Comparison of ENCODE assay signal across 1 cellular context in the genomic region with DNA sequence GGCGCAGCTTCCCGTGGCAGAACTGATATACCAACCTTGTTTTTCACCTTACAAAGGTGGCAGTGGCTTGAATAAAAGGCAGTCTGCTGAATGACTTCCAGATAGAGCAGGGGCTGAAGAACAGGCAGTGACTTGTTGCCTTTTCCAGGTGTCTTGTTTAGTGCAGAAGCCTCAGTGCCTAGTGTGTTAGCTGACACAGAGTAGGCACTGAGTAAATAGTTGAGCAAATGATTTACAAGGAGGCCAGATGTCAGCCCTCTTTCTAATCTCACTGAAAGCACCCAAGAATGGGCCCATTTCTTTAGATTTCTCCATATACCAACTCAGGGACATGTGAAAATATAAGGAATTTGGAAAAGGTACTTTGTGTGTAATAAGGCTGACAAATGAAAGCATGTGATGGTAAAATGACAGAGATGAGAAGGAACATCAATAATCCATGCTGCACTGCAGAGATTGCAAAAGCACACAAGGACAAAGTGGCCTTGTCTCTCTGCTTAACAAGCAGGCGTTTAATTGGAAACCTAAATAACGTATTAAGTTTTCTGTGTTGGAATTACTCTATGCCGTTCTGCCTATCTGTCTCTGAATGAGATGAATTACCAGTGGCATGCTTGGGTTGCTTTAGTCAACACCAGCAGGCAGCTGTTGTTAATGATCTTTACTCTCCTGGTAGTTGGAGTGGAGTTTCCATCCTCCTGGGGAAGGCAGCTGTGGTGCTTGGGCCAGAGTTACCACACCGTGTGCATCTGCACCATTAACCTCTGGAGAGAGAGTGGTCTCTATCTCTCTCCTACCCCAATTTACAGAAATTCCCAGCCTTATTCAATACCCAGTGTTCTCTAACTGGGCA.
TF ChIP-seq lines count a peak whose summit lies in the region.

No MANE protein-coding gene starts in this region.

TF ChIP-seq in H1, 55 proteins besides CTCF, POLR2A, EP300 and RAD21 (continued from another document):
- TF ChIP-seq TBP (IDR thresholded peaks at IDR 0.05; ENCODE audit: low read depth, low read length) = no peak
- TF ChIP-seq TCF12 (IDR thresholded peaks at IDR 0.05; ENCODE audit: low read depth, low read length) = no peak
- no peak for TF ChIP-seq SRF (IDR thresholded peaks at IDR 0.05; ENCODE audit: low read depth, low read length)
- TF ChIP-seq, protein P1, sequence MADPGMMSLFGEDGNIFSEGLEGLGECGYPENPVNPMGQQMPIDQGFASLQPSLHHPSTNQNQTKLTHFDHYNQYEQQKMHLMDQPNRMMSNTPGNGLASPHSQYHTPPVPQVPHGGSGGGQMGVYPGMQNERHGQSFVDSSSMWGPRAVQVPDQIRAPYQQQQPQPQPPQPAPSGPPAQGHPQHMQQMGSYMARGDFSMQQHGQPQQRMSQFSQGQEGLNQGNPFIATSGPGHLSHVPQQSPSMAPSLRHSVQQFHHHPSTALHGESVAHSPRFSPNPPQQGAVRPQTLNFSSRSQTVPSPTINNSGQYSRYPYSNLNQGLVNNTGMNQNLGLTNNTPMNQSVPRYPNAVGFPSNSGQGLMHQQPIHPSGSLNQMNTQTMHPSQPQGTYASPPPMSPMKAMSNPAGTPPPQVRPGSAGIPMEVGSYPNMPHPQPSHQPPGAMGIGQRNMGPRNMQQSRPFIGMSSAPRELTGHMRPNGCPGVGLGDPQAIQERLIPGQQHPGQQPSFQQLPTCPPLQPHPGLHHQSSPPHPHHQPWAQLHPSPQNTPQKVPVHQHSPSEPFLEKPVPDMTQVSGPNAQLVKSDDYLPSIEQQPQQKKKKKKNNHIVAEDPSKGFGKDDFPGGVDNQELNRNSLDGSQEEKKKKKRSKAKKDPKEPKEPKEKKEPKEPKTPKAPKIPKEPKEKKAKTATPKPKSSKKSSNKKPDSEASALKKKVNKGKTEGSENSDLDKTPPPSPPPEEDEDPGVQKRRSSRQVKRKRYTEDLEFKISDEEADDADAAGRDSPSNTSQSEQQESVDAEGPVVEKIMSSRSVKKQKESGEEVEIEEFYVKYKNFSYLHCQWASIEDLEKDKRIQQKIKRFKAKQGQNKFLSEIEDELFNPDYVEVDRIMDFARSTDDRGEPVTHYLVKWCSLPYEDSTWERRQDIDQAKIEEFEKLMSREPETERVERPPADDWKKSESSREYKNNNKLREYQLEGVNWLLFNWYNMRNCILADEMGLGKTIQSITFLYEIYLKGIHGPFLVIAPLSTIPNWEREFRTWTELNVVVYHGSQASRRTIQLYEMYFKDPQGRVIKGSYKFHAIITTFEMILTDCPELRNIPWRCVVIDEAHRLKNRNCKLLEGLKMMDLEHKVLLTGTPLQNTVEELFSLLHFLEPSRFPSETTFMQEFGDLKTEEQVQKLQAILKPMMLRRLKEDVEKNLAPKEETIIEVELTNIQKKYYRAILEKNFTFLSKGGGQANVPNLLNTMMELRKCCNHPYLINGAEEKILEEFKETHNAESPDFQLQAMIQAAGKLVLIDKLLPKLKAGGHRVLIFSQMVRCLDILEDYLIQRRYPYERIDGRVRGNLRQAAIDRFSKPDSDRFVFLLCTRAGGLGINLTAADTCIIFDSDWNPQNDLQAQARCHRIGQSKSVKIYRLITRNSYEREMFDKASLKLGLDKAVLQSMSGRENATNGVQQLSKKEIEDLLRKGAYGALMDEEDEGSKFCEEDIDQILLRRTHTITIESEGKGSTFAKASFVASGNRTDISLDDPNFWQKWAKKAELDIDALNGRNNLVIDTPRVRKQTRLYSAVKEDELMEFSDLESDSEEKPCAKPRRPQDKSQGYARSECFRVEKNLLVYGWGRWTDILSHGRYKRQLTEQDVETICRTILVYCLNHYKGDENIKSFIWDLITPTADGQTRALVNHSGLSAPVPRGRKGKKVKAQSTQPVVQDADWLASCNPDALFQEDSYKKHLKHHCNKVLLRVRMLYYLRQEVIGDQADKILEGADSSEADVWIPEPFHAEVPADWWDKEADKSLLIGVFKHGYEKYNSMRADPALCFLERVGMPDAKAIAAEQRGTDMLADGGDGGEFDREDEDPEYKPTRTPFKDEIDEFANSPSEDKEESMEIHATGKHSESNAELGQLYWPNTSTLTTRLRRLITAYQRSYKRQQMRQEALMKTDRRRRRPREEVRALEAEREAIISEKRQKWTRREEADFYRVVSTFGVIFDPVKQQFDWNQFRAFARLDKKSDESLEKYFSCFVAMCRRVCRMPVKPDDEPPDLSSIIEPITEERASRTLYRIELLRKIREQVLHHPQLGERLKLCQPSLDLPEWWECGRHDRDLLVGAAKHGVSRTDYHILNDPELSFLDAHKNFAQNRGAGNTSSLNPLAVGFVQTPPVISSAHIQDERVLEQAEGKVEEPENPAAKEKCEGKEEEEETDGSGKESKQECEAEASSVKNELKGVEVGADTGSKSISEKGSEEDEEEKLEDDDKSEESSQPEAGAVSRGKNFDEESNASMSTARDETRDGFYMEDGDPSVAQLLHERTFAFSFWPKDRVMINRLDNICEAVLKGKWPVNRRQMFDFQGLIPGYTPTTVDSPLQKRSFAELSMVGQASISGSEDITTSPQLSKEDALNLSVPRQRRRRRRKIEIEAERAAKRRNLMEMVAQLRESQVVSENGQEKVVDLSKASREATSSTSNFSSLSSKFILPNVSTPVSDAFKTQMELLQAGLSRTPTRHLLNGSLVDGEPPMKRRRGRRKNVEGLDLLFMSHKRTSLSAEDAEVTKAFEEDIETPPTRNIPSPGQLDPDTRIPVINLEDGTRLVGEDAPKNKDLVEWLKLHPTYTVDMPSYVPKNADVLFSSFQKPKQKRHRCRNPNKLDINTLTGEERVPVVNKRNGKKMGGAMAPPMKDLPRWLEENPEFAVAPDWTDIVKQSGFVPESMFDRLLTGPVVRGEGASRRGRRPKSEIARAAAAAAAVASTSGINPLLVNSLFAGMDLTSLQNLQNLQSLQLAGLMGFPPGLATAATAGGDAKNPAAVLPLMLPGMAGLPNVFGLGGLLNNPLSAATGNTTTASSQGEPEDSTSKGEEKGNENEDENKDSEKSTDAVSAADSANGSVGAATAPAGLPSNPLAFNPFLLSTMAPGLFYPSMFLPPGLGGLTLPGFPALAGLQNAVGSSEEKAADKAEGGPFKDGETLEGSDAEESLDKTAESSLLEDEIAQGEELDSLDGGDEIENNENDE (IDR thresholded peaks at IDR 0.05; ENCODE audit: insufficient replicate concordance, low read length) = no peak
- TF ChIP-seq, protein P2, sequence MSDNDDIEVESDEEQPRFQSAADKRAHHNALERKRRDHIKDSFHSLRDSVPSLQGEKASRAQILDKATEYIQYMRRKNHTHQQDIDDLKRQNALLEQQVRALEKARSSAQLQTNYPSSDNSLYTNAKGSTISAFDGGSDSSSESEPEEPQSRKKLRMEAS (IDR thresholded peaks at IDR 0.05) = no peak
- no peak for TF ChIP-seq HDAC6 (IDR thresholded peaks at IDR 0.05; ENCODE audit: low read depth, low read length)
- no peak for TF ChIP-seq RXRA (IDR thresholded peaks at IDR 0.05; ENCODE audit: insufficient read depth, low read depth, low read length)
- TF ChIP-seq KDM1A (IDR thresholded peaks at IDR 0.05; ENCODE audit: borderline replicate concordance, low read length) = no peak
- TF ChIP-seq SAP30 (IDR thresholded peaks at IDR 0.05; ENCODE audit: insufficient read depth, insufficient replicate concordance, low read length) = no peak
- TF ChIP-seq SIRT6 (IDR thresholded peaks at IDR 0.05; ENCODE audit: low read length) = no peak
- TF ChIP-seq BACH1 (IDR thresholded peaks at IDR 0.05; ENCODE audit: low read length) = no peak
- TF ChIP-seq CHD1 (IDR thresholded peaks at IDR 0.05; ENCODE audit: low read depth, low read length) = no peak
- TF ChIP-seq PHF8 (conservative IDR thresholded peaks at IDR 0.05; ENCODE audit: low read depth, low read length) = no peak
- TF ChIP-seq SIX5 (IDR thresholded peaks at IDR 0.05; ENCODE audit: low read depth, low read length) = no peak
